In genomic region chr1:224392411-224393249, GRCh38 we compare ENCODE assay signal across 24 cellular contexts. TPM values are rescaled to one million over a fixed set of nuclear protein-coding genes. Genes with fewer than 3 reads are reported as not detected.
DNase-seq lines count a peak whose midpoint lies in the region; ATAC-seq, FAIRE-seq and TF ChIP-seq lines count a peak whose summit lies in the region.
"Had no signal": no experiment of that assay in that cellular context is flagged by ENCODE, and none has a peak within 500 bp of the region (broad histone marks: within the 10 kb centered on the region; RNA-seq: fewer than 3 reads in every experiment).

No MANE protein-coding gene starts in this region.

- CTCF ChIA-PET in AG04450 (lab: Charles Lee) (no interaction called here), K562 (lab: Yijun Ruan, JAX; ENCODE audit: low intra/inter-chr PET ratio) (no interaction called here)
- CTCF ChIA-PET in CD8-positive, alpha-beta T cell (lab: Charles Lee): interaction anchor here (2.9 kb wide), 1 partner anchor 9 kb away, joined by 11 read pairs; no protein-coding TSS in a partner anchor

- H4K20me1 ChIP-seq in K562 (replicated peaks; ENCODE audit: control insufficient read depth, insufficient read depth, low read length): peaks cover 5% of the 10 kb centered on the region

- no peak overlapping the region for H3K9ac ChIP-seq in K562 (ENCODE audit: insufficient read depth in 1 of 2, low read depth in 2 of 2, low read length in 2 of 2)

- peaks cover 55% of the 10 kb centered on the region for H3K36me3 ChIP-seq in CD8-positive, alpha-beta T cell (ENCODE audit: insufficient read depth, low read length)
- H3K36me3 ChIP-seq in K562 (ENCODE audit: control insufficient read depth, insufficient read depth, low read length): peaks cover 97% of the 10 kb centered on the region

- TF ChIP-seq POLR2A in K562 (conservative IDR thresholded peaks at IDR 0.05): no peak

- H3K27ac ChIP-seq in AG04450 (ENCODE audit: low read depth, low read length) (no peak overlapping the region), K562 (ENCODE audit: extremely low read depth, low read depth, low read length) (peak overlapping the region; percentile 40; the same call in 2 of the 3 replicates)
- no peak overlapping the region for H3K27ac ChIP-seq in CD8-positive, alpha-beta T cell (ENCODE audit: low read depth, low read length)
- H3K27ac ChIP-seq: heart right ventricle, pancreas, tibial nerve had no signal

- peak; percentile 83 for FAIRE-seq in K562 (lab: Jason Lieb, UNC)
- FAIRE-seq: colon, G401.6, keratinocyte, pancreas had no signal

- no peak for TF ChIP-seq CTCF in AG04450 (IDR thresholded peaks at IDR 0.05; ENCODE audit: low read depth, low read length)
- no peak for TF ChIP-seq CTCF in CD8-positive, alpha-beta T cell (IDR thresholded peaks at IDR 0.05)
- TF ChIP-seq CTCF in K562 (IDR thresholded peaks at IDR 0.05 in 2 of 3, conservative IDR thresholded peaks at IDR 0.05 in 1 of 3; ENCODE audit: insufficient read depth in 2 of 3, low read depth in 1 of 3, low read length in 3 of 3): no peak

- H3K27me3 Mint-ChIP-seq in CD8-positive, alpha-beta T cell (ENCODE audit: low read depth): no peaks in the 10 kb centered on the region
- H3K27me3 Mint-ChIP-seq: brain; naive B cell; stimulated activated memory B cell treated with anti-CD40 and anti-IgM and Interleukin-4, amounts not matched to agents 10 μg/mL and 1 μg/mL and 100 μg/mL, for 72 hours had no signal

- DNase-seq in AG04450 (ENCODE audit: low read depth, low spot score) (peak; percentile 10), OCI-M2 (lab: John Stamatoyannopoulos, UW; ENCODE audit: unreplicated experiment) (peak; percentile 14), K562 (ENCODE audit: extremely low read depth in 1 of 4, low spot score in 3 of 4) (peak; percentile 63 to 84 (median 76)), NCI-H2107 (lab: John Stamatoyannopoulos, UW) (no peak)
- no peak for DNase-seq in CD8-positive, alpha-beta T cell
- DNase-seq: activated naive CD4-positive, alpha-beta T cell treated with anti-CD3 and anti-CD28 coated beads, Interleukin-2, amount 50 U/mL, for 16 hours; heart right ventricle; mammary epithelial cell; naive B cell; NCI-H1417; NCI-H69; pancreas had no signal

- no peak overlapping the region for H3K4me2 ChIP-seq in K562 (ENCODE audit: insufficient read depth, low read length)

- H3K4me3 ChIP-seq in AG04450 (ENCODE audit: low read depth, low read length) (no peak overlapping the region), K562 (no peak overlapping the region)
- no peak overlapping the region for H3K4me3 ChIP-seq in CD8-positive, alpha-beta T cell (ENCODE audit: low read depth, low read length)
- H3K4me3 ChIP-seq: HAP-1, heart right ventricle, pancreas, tibial nerve had no signal

- intact Hi-C loops in CD8-positive, alpha-beta T cell (cut with DNase I, micrococcal nuclease): no loop called here
- intact Hi-C loops in K562 (cut with micrococcal nuclease): no loop called here

- 9% methylated on average over 4 of the region's 4 CpGs for WGBS in K562 (ENCODE audit: insufficient coverage, low coverage, missing lambda C conversion rate)

- H3K27ac Mint-ChIP-seq in CD8-positive, alpha-beta T cell: peak overlapping the region; percentile 34
- H3K27ac Mint-ChIP-seq: brain; stimulated activated memory B cell treated with anti-CD40 and anti-IgM and Interleukin-4, amounts not matched to agents 10 μg/mL and 1 μg/mL and 100 μg/mL, for 72 hours had no signal

- H3K9me3 ChIP-seq in AG04450 (ENCODE audit: control insufficient read depth, insufficient read depth, low read length) (no peaks in the 10 kb centered on the region; the same call in 1 of the 2 replicates), K562 (replicated peaks; ENCODE audit: control insufficient read depth, insufficient read depth, low read depth, low read length) (no peaks in the 10 kb centered on the region)
- H3K9me3 ChIP-seq in CD8-positive, alpha-beta T cell (ENCODE audit: low read length): no peaks in the 10 kb centered on the region
- H3K9me3 ChIP-seq: HAP-1, heart right ventricle, pancreas, tibial nerve had no signal

- BruUV-seq in K562 (replicated peaks; lab: Mats Ljungman, UMichigan): no TSS peak

- in situ Hi-C loops in K562 (cut with MboI): no loop called here

- H3K36me3 Mint-ChIP-seq in CD8-positive, alpha-beta T cell: peaks cover 93% of the 10 kb centered on the region

- peaks cover 17% of the 10 kb centered on the region for H3K4me1 ChIP-seq in CD8-positive, alpha-beta T cell (ENCODE audit: insufficient read depth, low read length)
- peaks cover 0 to 14% of the 10 kb centered on the region in 2 experiments; a peak in 4 of 5 replicates for H3K4me1 ChIP-seq in K562 (replicated peaks in 1 of 2; ENCODE audit: control insufficient read depth in 2 of 2, insufficient read depth in 2 of 2, low read length in 2 of 2)
- H3K4me1 ChIP-seq: HAP-1, tibial nerve had no signal

- POLR2A ChIA-PET in AG04450 (lab: Yijun Ruan, JAX): no interaction called here
- POLR2A ChIA-PET in CD8-positive, alpha-beta T cell (lab: Charles Lee): no interaction called here
- POLR2A ChIA-PET in K562 (lab: Yijun Ruan, JAX): no interaction called here

- TF ChIP-seq EP300 in K562 (IDR thresholded peaks at IDR 0.05; ENCODE audit: low read length): peak; percentile 89

- no peak overlapping the region for H2AFZ ChIP-seq in K562 (ENCODE audit: low read depth, low read length)

- no peak for TF ChIP-seq RAD21 in K562 (CRISPR knock-in tag; conservative IDR thresholded peaks at IDR 0.05 in 1 of 2, IDR thresholded peaks at IDR 0.05 in 1 of 2)

- H3K9me1 ChIP-seq in K562 (ENCODE audit: control insufficient read depth, insufficient read depth, low read length): no peaks in the 10 kb centered on the region

- H3K27me3 ChIP-seq in AG04450 (ENCODE audit: control insufficient read depth, insufficient read depth, low read length) (no peaks in the 10 kb centered on the region), K562 (ENCODE audit: control insufficient read depth in 2 of 2, insufficient read depth in 2 of 2, low read length in 2 of 2) (no peaks in the 10 kb centered on the region)
- no peaks in the 10 kb centered on the region for H3K27me3 ChIP-seq in CD8-positive, alpha-beta T cell (ENCODE audit: insufficient read depth, low read length)
- H3K27me3 ChIP-seq: heart right ventricle, pancreas, tibial nerve had no signal

- no peaks in the 10 kb centered on the region for H3K79me2 ChIP-seq in K562 (ENCODE audit: control insufficient read depth, insufficient read depth, low read length)

- H3K4me1 Mint-ChIP-seq in CD8-positive, alpha-beta T cell (ENCODE audit: low read depth): peaks cover 38% of the 10 kb centered on the region
- H3K4me1 Mint-ChIP-seq: naive B cell; stimulated activated memory B cell treated with anti-CD40 and anti-IgM and Interleukin-4, amounts not matched to agents 10 μg/mL and 1 μg/mL and 100 μg/mL, for 72 hours had no signal

- no peaks in the 10 kb centered on the region for H3K9me3 Mint-ChIP-seq in CD8-positive, alpha-beta T cell
- H3K9me3 Mint-ChIP-seq: brain; naive B cell; stimulated activated memory B cell treated with anti-CD40 and anti-IgM and Interleukin-4, amounts not matched to agents 10 μg/mL and 1 μg/mL and 100 μg/mL, for 72 hours had no signal

- H3K4me3 Mint-ChIP-seq in CD8-positive, alpha-beta T cell: no peak overlapping the region
- H3K4me3 Mint-ChIP-seq: brain; naive B cell; stimulated activated memory B cell treated with anti-CD40 and anti-IgM and Interleukin-4, amounts not matched to agents 10 μg/mL and 1 μg/mL and 100 μg/mL, for 72 hours had no signal

- ATAC-seq in CD8-positive, alpha-beta T cell: peak; percentile 52
- ATAC-seq in K562: peak; percentile 98
- ATAC-seq in GM19397 (IDR thresholded peaks at IDR 0.05; ENCODE audit: unreplicated experiment): no peak
- ATAC-seq in GM19351 (IDR thresholded peaks at IDR 0.05; ENCODE audit: unreplicated experiment): no peak
- ATAC-seq in HG03378 (IDR thresholded peaks at IDR 0.05; ENCODE audit: unreplicated experiment): no peak
- ATAC-seq: heart right ventricle; pancreas; Right ventricle myocardium inferior; sciatic nerve; stimulated activated memory B cell treated with anti-CD40 and anti-IgM and Interleukin-4, amounts not matched to agents 10 μg/mL and 1 μg/mL and 100 μg/mL, for 72 hours had no signal

RNA-seq across cellular contexts. Expression of gene CNIH4, which starts 36.0 kb away (rescaled TPM):
- polyA plus RNA-seq in AG04450 (2011; rRNA removed) (39.8 and 53.7 TPM in 2 replicates), K562 (2011; rRNA removed) (86.4 and 97.0 TPM in 2 replicates), K562 (2014; fragmentation: Illumina TruSeq; extraction: Trizol) (43.6 and 52.8 TPM in 2 replicates), K562 (2014; fragmentation: Nextera tagmentation; extraction: Ambion mirVana) (100 to 1,000 TPM; 237 to 266 TPM), K562 (2014; rRNA removed) (61.1 and 64.4 TPM in 2 replicates)
- 25.1 and 35.6 TPM in 2 replicates for polyA minus RNA-seq in AG04450 (2011; rRNA and poly(A)+ RNA removed)
- total RNA-seq in CD8-positive, alpha-beta T cell: 10 to 100 TPM; 26.5 to 28.6 TPM
- total RNA-seq in K562 (2011; cell fraction: chromatin; rRNA removed; ENCODE audit: low replicate concordance): 28.0 and 34.1 TPM in 2 replicates
- 36.0 and 43.7 TPM in 2 replicates for total RNA-seq in K562 (2011; cell fraction: nucleolus; rRNA removed)
- total RNA-seq in K562 (2011; cell fraction: nucleoplasm; rRNA removed): 40.5 and 49.5 TPM in 2 replicates
- total RNA-seq in K562 (2014; rRNA removed) (32.6 and 47.6 TPM in 2 replicates), K562 (2014; rRNA removed; fragmentation: Illumina TruSeq; extraction: Trizol) (71.9 and 75.2 TPM in 2 replicates), K562 (2015; rRNA removed; fragmentation: Illumina TruSeq; extraction: Trizol) (37.5 and 41.3 TPM in 2 replicates), K562 (2021) (45.8 and 49.0 TPM in 2 replicates)
- polyA plus RNA-seq in K562 (2011; cell fraction: cytosol; rRNA removed): 43.8 and 85.8 TPM in 2 replicates
- 24.3 and 29.0 TPM in 2 replicates for polyA plus RNA-seq in K562 (2011; cell fraction: nucleus; rRNA removed)
- 50.3 and 75.7 TPM in 2 replicates for polyA plus RNA-seq in K562 (2012)
- 59.9 and 80.4 TPM in 2 replicates for polyA minus RNA-seq in K562 (2011; rRNA and poly(A)+ RNA removed)
- 12.7 and 14.3 TPM in 2 replicates for polyA minus RNA-seq in K562 (2011; cell fraction: cytosol; rRNA and poly(A)+ RNA removed)
- 14.5 and 22.5 TPM in 2 replicates for polyA minus RNA-seq in K562 (2011; cell fraction: nucleus; rRNA and poly(A)+ RNA removed)

RNA-seq across cellular contexts. Expression of gene WDR26, which starts 42.0 kb away (rescaled TPM):
- 58.7 and 70.6 TPM in 2 replicates for polyA plus RNA-seq in AG04450 (2011; rRNA removed)
- polyA minus RNA-seq in AG04450 (2011; rRNA and poly(A)+ RNA removed): 97.2 and 120 TPM in 2 replicates
- total RNA-seq in CD8-positive, alpha-beta T cell: 100 to 1,000 TPM; 176 to 181 TPM
- 190 and 413 TPM in 2 replicates for total RNA-seq in K562 (2011; cell fraction: chromatin; rRNA removed; ENCODE audit: low replicate concordance)
- 79.0 and 101 TPM in 2 replicates for total RNA-seq in K562 (2011; cell fraction: nucleolus; rRNA removed)
- total RNA-seq in K562 (2011; cell fraction: nucleoplasm; rRNA removed): 192 and 302 TPM in 2 replicates
- total RNA-seq in K562 (2014; rRNA removed): 21.2 and 26.6 TPM in 2 replicates
- total RNA-seq in K562 (2014; rRNA removed; fragmentation: Illumina TruSeq; extraction: Trizol): 39.8 and 41.0 TPM in 2 replicates
- 30.4 and 31.2 TPM in 2 replicates for total RNA-seq in K562 (2015; rRNA removed; fragmentation: Illumina TruSeq; extraction: Trizol)
- total RNA-seq in K562 (2021): 54.6 and 66.0 TPM in 2 replicates
- polyA plus RNA-seq in K562 (2011; rRNA removed): 40.3 and 54.4 TPM in 2 replicates
- polyA plus RNA-seq in K562 (2011; cell fraction: cytosol; rRNA removed): 10.4 and 16.7 TPM in 2 replicates
- polyA plus RNA-seq in K562 (2011; cell fraction: nucleus; rRNA removed): 86.9 and 97.7 TPM in 2 replicates
- polyA plus RNA-seq in K562 (2012): 42.7 and 48.1 TPM in 2 replicates
- 52.3 and 55.7 TPM in 2 replicates for polyA plus RNA-seq in K562 (2014; fragmentation: Illumina TruSeq; extraction: Trizol)
- polyA plus RNA-seq in K562 (2014; fragmentation: Nextera tagmentation; extraction: Ambion mirVana): 10 to 100 TPM; 11.5 to 14.3 TPM
- polyA plus RNA-seq in K562 (2014; rRNA removed): 39.7 and 58.2 TPM in 2 replicates
- 88.0 and 101 TPM in 2 replicates for polyA minus RNA-seq in K562 (2011; rRNA and poly(A)+ RNA removed)
- 50.0 and 56.2 TPM in 2 replicates for polyA minus RNA-seq in K562 (2011; cell fraction: cytosol; rRNA and poly(A)+ RNA removed)
- polyA minus RNA-seq in K562 (2011; cell fraction: nucleus; rRNA and poly(A)+ RNA removed): 73.2 and 92.6 TPM in 2 replicates

Comparison
In these comparisons a context has a peak if more than half of its experiments do, and no peak if none do; other contexts are left out.
1. DNase-seq: peak in AG04450 (single experiment), OCI-M2 (single experiment) and K562 (4 of 4); none in CD8-positive, alpha-beta T cell (0 of 7) and NCI-H2107 (single experiment).
2. ATAC-seq: peak in CD8-positive, alpha-beta T cell (single experiment) and K562 (single experiment); none in GM19397 (single experiment), GM19351 (single experiment) and HG03378 (single experiment).